In genomic region chr14:89465894-89466293, GRCh38 we compare ENCODE assay signal across 1 cellular context.
TF ChIP-seq lines count a peak whose summit lies in the region.

No MANE protein-coding gene starts in this region.

TF ChIP-seq in K562, 482 proteins besides CTCF, POLR2A, EP300 and RAD21:
- TF ChIP-seq ADNP (tag; IDR thresholded peaks at IDR 0.05) (no peak), KLF1 (tag; IDR thresholded peaks at IDR 0.05) (no peak), ZNF253 (CRISPR knock-in tag; conservative IDR thresholded peaks at IDR 0.05) (no peak), CHD2 (IDR thresholded peaks at IDR 0.05; ENCODE audit: low read depth, low read length) (no peak), KLF16 (IDR thresholded peaks at IDR 0.05) (no peak), NFE2 (IDR thresholded peaks at IDR 0.05; ENCODE audit: low read depth) (no peak), BRD4 (IDR thresholded peaks at IDR 0.05) (no peak), SUPT5H (IDR thresholded peaks at IDR 0.05) (no peak), ZNF830 (CRISPR knock-in tag; IDR thresholded peaks at IDR 0.05) (no peak), HMGXB4 (CRISPR knock-in tag; IDR thresholded peaks at IDR 0.05) (no peak), MIER1 (IDR thresholded peaks at IDR 0.05; ENCODE audit: low read depth) (no peak), OTX1 (CRISPR knock-in tag; IDR thresholded peaks at IDR 0.05) (no peak), BRF2 (IDR thresholded peaks at IDR 0.05; ENCODE audit: borderline replicate concordance, insufficient read depth, insufficient read length) (no peak), ARID1B (IDR thresholded peaks at IDR 0.05) (no peak), ZNF699 (CRISPR knock-in tag; IDR thresholded peaks at IDR 0.05; ENCODE audit: insufficient replicate concordance) (no peak), SMAD3 (CRISPR knock-in tag; conservative IDR thresholded peaks at IDR 0.05) (no peak)
- TF ChIP-seq, protein P1, sequence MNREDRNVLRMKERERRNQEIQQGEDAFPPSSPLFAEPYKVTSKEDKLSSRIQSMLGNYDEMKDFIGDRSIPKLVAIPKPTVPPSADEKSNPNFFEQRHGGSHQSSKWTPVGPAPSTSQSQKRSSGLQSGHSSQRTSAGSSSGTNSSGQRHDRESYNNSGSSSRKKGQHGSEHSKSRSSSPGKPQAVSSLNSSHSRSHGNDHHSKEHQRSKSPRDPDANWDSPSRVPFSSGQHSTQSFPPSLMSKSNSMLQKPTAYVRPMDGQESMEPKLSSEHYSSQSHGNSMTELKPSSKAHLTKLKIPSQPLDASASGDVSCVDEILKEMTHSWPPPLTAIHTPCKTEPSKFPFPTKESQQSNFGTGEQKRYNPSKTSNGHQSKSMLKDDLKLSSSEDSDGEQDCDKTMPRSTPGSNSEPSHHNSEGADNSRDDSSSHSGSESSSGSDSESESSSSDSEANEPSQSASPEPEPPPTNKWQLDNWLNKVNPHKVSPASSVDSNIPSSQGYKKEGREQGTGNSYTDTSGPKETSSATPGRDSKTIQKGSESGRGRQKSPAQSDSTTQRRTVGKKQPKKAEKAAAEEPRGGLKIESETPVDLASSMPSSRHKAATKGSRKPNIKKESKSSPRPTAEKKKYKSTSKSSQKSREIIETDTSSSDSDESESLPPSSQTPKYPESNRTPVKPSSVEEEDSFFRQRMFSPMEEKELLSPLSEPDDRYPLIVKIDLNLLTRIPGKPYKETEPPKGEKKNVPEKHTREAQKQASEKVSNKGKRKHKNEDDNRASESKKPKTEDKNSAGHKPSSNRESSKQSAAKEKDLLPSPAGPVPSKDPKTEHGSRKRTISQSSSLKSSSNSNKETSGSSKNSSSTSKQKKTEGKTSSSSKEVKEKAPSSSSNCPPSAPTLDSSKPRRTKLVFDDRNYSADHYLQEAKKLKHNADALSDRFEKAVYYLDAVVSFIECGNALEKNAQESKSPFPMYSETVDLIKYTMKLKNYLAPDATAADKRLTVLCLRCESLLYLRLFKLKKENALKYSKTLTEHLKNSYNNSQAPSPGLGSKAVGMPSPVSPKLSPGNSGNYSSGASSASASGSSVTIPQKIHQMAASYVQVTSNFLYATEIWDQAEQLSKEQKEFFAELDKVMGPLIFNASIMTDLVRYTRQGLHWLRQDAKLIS (CRISPR knock-in tag; IDR thresholded peaks at IDR 0.05), result no peak
